2 cellular contexts compared by ENCODE assay signal in genomic region chr2:172484706-172485105, GRCh38.
TF ChIP-seq lines count a peak whose summit lies in the region.

No MANE protein-coding gene starts in this region.

TF ChIP-seq in SK-N-SH, 30 proteins besides CTCF, POLR2A, EP300 and RAD21 (continued from another document):
- TF ChIP-seq ZBTB33 (IDR thresholded peaks at IDR 0.05; ENCODE audit: borderline replicate concordance, low read depth): no peak
- TF ChIP-seq CHD2 (IDR thresholded peaks at IDR 0.05; ENCODE audit: low read length, partially characterized antibody): no peak
- no peak for TF ChIP-seq NFIC (IDR thresholded peaks at IDR 0.05; ENCODE audit: borderline replicate concordance)
- TF ChIP-seq RCOR1 (IDR thresholded peaks at IDR 0.05; ENCODE audit: low read length): no peak
- TF ChIP-seq MAX (IDR thresholded peaks at IDR 0.05; ENCODE audit: low read depth): no peak
- TF ChIP-seq YY1 (IDR thresholded peaks at IDR 0.05; ENCODE audit: low read depth): no peak
- TF ChIP-seq RFX5 (IDR thresholded peaks at IDR 0.05; ENCODE audit: low read length): no peak
- no peak for TF ChIP-seq TCF12 (IDR thresholded peaks at IDR 0.05)

TF ChIP-seq in SK-N-SH treated with all-trans-retinoic acid at 6 μM for 48 hours, 23 proteins besides CTCF, POLR2A, EP300 and RAD21 (continued from another document):
- no peak for TF ChIP-seq CREB5 (CRISPR knock-in tag; IDR thresholded peaks at IDR 0.05; ENCODE audit: low read depth)
- TF ChIP-seq TCF4 (CRISPR knock-in tag; IDR thresholded peaks at IDR 0.05; ENCODE audit: borderline replicate concordance): no peak
- TF ChIP-seq PPARA (CRISPR knock-in tag; IDR thresholded peaks at IDR 0.05; ENCODE audit: borderline replicate concordance): no peak
- TF ChIP-seq ZFP3 (CRISPR knock-in tag; IDR thresholded peaks at IDR 0.05): no peak
